22 cellular contexts compared by ENCODE assay signal in the genomic region with DNA sequence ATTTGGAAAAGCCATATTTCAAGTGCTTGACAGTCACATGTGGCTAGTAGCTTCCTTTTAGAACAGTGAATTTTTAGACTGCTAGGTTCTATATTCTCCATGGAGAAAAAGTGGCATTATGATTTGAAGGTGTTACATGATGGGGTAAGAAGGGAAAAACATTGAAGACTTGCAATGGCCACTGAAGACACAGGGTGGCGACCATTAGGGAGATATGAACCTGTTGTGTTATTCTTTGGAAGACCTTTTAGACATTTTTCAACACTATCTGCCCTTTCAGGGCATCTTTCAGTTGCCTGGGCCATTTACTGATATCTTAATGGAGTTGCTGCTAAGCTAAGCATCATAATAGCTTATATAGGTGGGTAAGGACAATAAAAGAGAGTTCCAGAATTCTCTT.
"Had no signal": no experiment of that assay in that cellular context is flagged by ENCODE, and none has a peak within 500 bp of the region (broad histone marks: within the 10 kb centered on the region; RNA-seq: fewer than 3 reads in every experiment).

No MANE protein-coding gene starts in this region.

- H3K27ac ChIP-seq: adrenal gland, ascending aorta, brain microvascular endothelial cell, gastroesophageal sphincter, sigmoid colon, testis, uterus had no signal

- ATAC-seq: gastroesophageal sphincter; naive thymus-derived CD8-positive, alpha-beta T cell had no signal

- H3K9me3 Mint-ChIP-seq: mesothelial cell of epicardium had no signal

- H3K4me3 ChIP-seq: adrenal gland, ascending aorta, gastroesophageal sphincter, sigmoid colon, testis, uterus had no signal

- H3K27ac Mint-ChIP-seq: activated naive CD8-positive, alpha-beta T cell; activated T-helper 2 cell treated with anti-CD3 and anti-CD28 coated beads, Interferon-gamma antibody, Interleukin-2, Interleukin-4, amounts not matched to agents 10 μg/mL and 5 μg/mL and 100 μg/mL, durations not matched to agents 14 hours and 24 hours and 36 hours; dendritic cell treated with granulocyte-macrophage colony-stimulating factor and Interleukin-4, amounts not matched to agents 40 ng/mL and 50 ng/mL, for 4 days; immature natural killer cell; mesothelial cell of epicardium; naive thymus-derived CD8-positive, alpha-beta T cell; T-helper 2 cell treated with Interferon-gamma antibody and Interleukin-4, amounts not matched to agents 5 μg/mL and 100 μg/mL, for 36 hours had no signal

- H3K36me3 Mint-ChIP-seq: activated naive CD8-positive, alpha-beta T cell; mesothelial cell of epicardium; naive thymus-derived CD8-positive, alpha-beta T cell had no signal

- DNase-seq: activated naive CD4-positive, alpha-beta T cell; activated T-cell treated with anti-CD3 and anti-CD28 coated beads, Interleukin-2, amount 50 U/mL, for 1 hour; adrenal gland; brain microvascular endothelial cell; caudate nucleus; effector CD4-positive, alpha-beta T cell; head of caudate nucleus; immature natural killer cell; naive thymus-derived CD8-positive, alpha-beta T cell; sigmoid colon; stimulated activated CD4-positive, alpha-beta T cell treated with anti-CD3 and anti-CD28 coated beads, Interleukin-2, amount 100 ng/mL, for 48 hours; stimulated activated CD8-positive, alpha-beta memory T cell treated with anti-CD3 and anti-CD28 coated beads, Interleukin-4, amount 100 ng/mL, for 48 hours; stimulated activated naive CD4-positive, alpha-beta T cell; testis; uterus had no signal

- H3K27me3 Mint-ChIP-seq: activated naive CD8-positive, alpha-beta T cell; dendritic cell treated with granulocyte-macrophage colony-stimulating factor and Interleukin-4, amounts not matched to agents 40 ng/mL and 50 ng/mL, for 4 days; naive thymus-derived CD8-positive, alpha-beta T cell had no signal

- H3K4me1 Mint-ChIP-seq: immature natural killer cell; naive thymus-derived CD8-positive, alpha-beta T cell had no signal

- H3K4me3 Mint-ChIP-seq: activated naive CD8-positive, alpha-beta T cell; dendritic cell treated with granulocyte-macrophage colony-stimulating factor and Interleukin-4, amounts not matched to agents 40 ng/mL and 50 ng/mL, for 4 days; immature natural killer cell; mesothelial cell of epicardium; naive thymus-derived CD8-positive, alpha-beta T cell; T-helper 2 cell treated with Interferon-gamma antibody and Interleukin-4, amounts not matched to agents 5 μg/mL and 100 μg/mL, for 36 hours had no signal

- H3K4me1 ChIP-seq: adrenal gland, ascending aorta, testis, uterus had no signal

- H3K9me3 ChIP-seq: adrenal gland, ascending aorta, gastroesophageal sphincter, sigmoid colon, testis, uterus had no signal

- H3K27me3 ChIP-seq: adrenal gland, ascending aorta, brain microvascular endothelial cell, gastroesophageal sphincter, sigmoid colon, testis, uterus had no signal

- H3K36me3 ChIP-seq: adrenal gland, ascending aorta, brain microvascular endothelial cell, gastroesophageal sphincter, sigmoid colon, uterus had no signal
